ENCODE assay signal across 16 cellular contexts in genomic region chr19:58394821-58395219, GRCh38. TPM values are rescaled to one million over a fixed set of nuclear protein-coding genes. Genes with fewer than 3 reads are reported as not detected.
DNase-seq lines count a peak whose midpoint lies in the region; ATAC-seq, FAIRE-seq and TF ChIP-seq lines count a peak whose summit lies in the region.
"Had no signal": no experiment of that assay in that cellular context is flagged by ENCODE, and none has a peak within 500 bp of the region (broad histone marks: within the 10 kb centered on the region; RNA-seq: fewer than 3 reads in every experiment).

No MANE protein-coding gene starts in this region.

- H3K4me3 ChIP-seq in HEK293 (ENCODE audit: low read depth, low read length) (no peak overlapping the region), GM12878 (no peak overlapping the region), lower lobe of right lung (no peak overlapping the region)
- H3K4me3 ChIP-seq: cardiac muscle cell, HAP-1 had no signal

- H3K36me3 ChIP-seq in HEK293 (ENCODE audit: control insufficient read depth in 2 of 2, insufficient read depth in 1 of 2, low read length in 2 of 2) (peaks cover 47 to 63% of the 10 kb centered on the region in 2 experiments), GM12878 (ENCODE audit: control insufficient read depth in 2 of 2, insufficient read depth in 2 of 2, low read length in 1 of 2) (peaks cover 10 to 26% of the 10 kb centered on the region in 2 experiments), lower lobe of right lung (peaks cover 53% of the 10 kb centered on the region)

- peaks cover 8% of the 10 kb centered on the region for H3K79me2 ChIP-seq in GM12878 (ENCODE audit: control insufficient read depth, insufficient read depth, low read length)

- in situ Hi-C loops in GM12878 (cut with MboI) = no loop called here

- intact Hi-C loops in GM12878 (cut with micrococcal nuclease; ENCODE audit: unreplicated experiment) (no loop called here), lower lobe of right lung (cut with DNase I) (no loop called here)

- H3K9ac ChIP-seq in GM12878 (ENCODE audit: control insufficient read depth, insufficient read depth, low read length) = no peak overlapping the region

- TF ChIP-seq CTCF in 22Rv1 (IDR thresholded peaks at IDR 0.05) = no peak
- TF ChIP-seq CTCF in HEK293 (tag by site-specific recombination; IDR thresholded peaks at IDR 0.05) = no peak
- no peak for TF ChIP-seq CTCF in GM12878 (IDR thresholded peaks at IDR 0.05 in 2 of 3, conservative IDR thresholded peaks at IDR 0.05 in 1 of 3; ENCODE audit: control insufficient read depth in 2 of 3, extremely low read depth in 1 of 3, insufficient read depth in 1 of 3, low read depth in 3 of 3, low read length in 3 of 3)
- no peak for TF ChIP-seq CTCF in lower lobe of right lung (IDR thresholded peaks at IDR 0.05)

- DNase-seq in GM12878 (ENCODE audit: low read depth, low spot score) = no peak
- DNase-seq in lower lobe of right lung = no peak
- DNase-seq in NCI-H146 treated with DMSO at 0.1 percent for 48 hours (lab: John Stamatoyannopoulos, UW; ENCODE audit: unreplicated experiment) = no peak
- DNase-seq in central memory CD4-positive, alpha-beta T cell = no peak
- no peak for DNase-seq in H4 (ENCODE audit: low spot score)
- DNase-seq: DMS153; effector memory CD4-positive, alpha-beta T cell; mesenchymal stem cell; NCI-H1417; NCI-H446 had no signal

- H3K27me3 ChIP-seq in GM12878 (replicated peaks in 1 of 2; ENCODE audit: control insufficient read depth in 2 of 2, insufficient read depth in 2 of 2, low read length in 1 of 2) (no peaks in the 10 kb centered on the region), lower lobe of right lung (ENCODE audit: low read depth) (peaks cover 18% of the 10 kb centered on the region)

- RAD21 ChIA-PET in GM12878 (lab: Charles Lee; ENCODE audit: unreplicated experiment) = no interaction called here

- H3K4me1 ChIP-seq in HEK293 (ENCODE audit: control insufficient read depth, insufficient read depth, low read length) (no peaks in the 10 kb centered on the region), GM12878 (ENCODE audit: control insufficient read depth, insufficient read depth, low read length) (no peaks in the 10 kb centered on the region), lower lobe of right lung (peaks cover 10% of the 10 kb centered on the region)
- H3K4me1 ChIP-seq: HAP-1 had no signal

- POLR2A ChIA-PET in HEK293 (lab: Yijun Ruan, JAX) (interaction anchor here (1.1 to 2.1 kb wide), 4 partner anchors 13 to 126 kb away, joined by 3 to 7 read pairs (median 4); partner anchors contain the start of genes ZNF497 and ZNF584), GM12878 (lab: Charles Lee) (interaction anchor here (0.6 kb wide), 1 partner anchor 9 kb away, joined by 3 read pairs; no protein-coding TSS in a partner anchor)

- no peak for FAIRE-seq in GM12878 (lab: Jason Lieb, UNC)
- FAIRE-seq: frontal cortex had no signal

- H3K27ac ChIP-seq in 22Rv1 (peak overlapping the region; percentile 82), HEK293 (ENCODE audit: extremely low read depth, low read depth, low read length) (no peak overlapping the region), GM12878 (ENCODE audit: control insufficient read depth, insufficient read depth) (no peak overlapping the region), lower lobe of right lung (no peak overlapping the region)
- H3K27ac ChIP-seq: cardiac muscle cell had no signal

- TF ChIP-seq RAD21 in GM12878 (IDR thresholded peaks at IDR 0.05; ENCODE audit: insufficient read depth, low read depth, low read length) = no peak

- no peak; the same call in 1 of the 3 replicates for ATAC-seq in GM12878
- ATAC-seq in lower lobe of right lung = peak; percentile 10 to 25
- ATAC-seq in GM19035 (IDR thresholded peaks at IDR 0.05; ENCODE audit: unreplicated experiment) = no peak

- no peak overlapping the region for H2AFZ ChIP-seq in GM12878 (ENCODE audit: control insufficient read depth, low read depth, low read length)

- CTCF ChIA-PET in HEK293 (lab: Yijun Ruan, JAX) = interaction anchor here (0.5 to 0.6 kb wide), 2 partner anchors 73 to 186 kb away, joined by 3 read pairs; no protein-coding TSS in a partner anchor
- CTCF ChIA-PET in GM12878 (lab: Yijun Ruan, JAX) = no interaction called here

- no peak overlapping the region for H3K4me2 ChIP-seq in GM12878 (ENCODE audit: control insufficient read depth, insufficient read depth)

- BruUV-seq in GM12878 (replicated peaks; lab: Mats Ljungman, UMichigan) = no TSS peak

- no peak for TF ChIP-seq POLR2A in GM12878 (IDR thresholded peaks at IDR 0.05; ENCODE audit: low read depth, low read length)

- WGBS in GM12878 (ENCODE audit: insufficient coverage, insufficient replicate concordance, low lambda C conversion rate, missing lambda C conversion rate) = 32% methylated on average over 3 of the region's 3 CpGs

- SMC1A ChIA-PET in GM12878 (lab: Charles Lee; ENCODE audit: uncharacterized antibody, unreplicated experiment) = no interaction called here

- no peaks in the 10 kb centered on the region for H3K9me3 ChIP-seq in HEK293 (ENCODE audit: control insufficient read depth, insufficient read depth, low read depth, low read length)
- no peaks in the 10 kb centered on the region for H3K9me3 ChIP-seq in GM12878 (replicated peaks; ENCODE audit: control insufficient read depth, insufficient read depth, low read length)
- H3K9me3 ChIP-seq in lower lobe of right lung = no peaks in the 10 kb centered on the region
- H3K9me3 ChIP-seq: HAP-1 had no signal

- H4K20me1 ChIP-seq in GM12878 (ENCODE audit: control insufficient read depth, insufficient read depth) = peaks cover 6% of the 10 kb centered on the region

- TF ChIP-seq EP300 in GM12878 (IDR thresholded peaks at IDR 0.05; ENCODE audit: borderline replicate concordance in 1 of 2, control insufficient read depth in 1 of 2, low read depth in 2 of 2, low read length in 2 of 2) = no peak

RNA-seq across cellular contexts. Expression of gene RNF225, which starts 0.6 kb away (rescaled TPM):
- 0.75 TPM in 1 of 2 replicates, not detected in the other for total RNA-seq in GM12878 (2013; cell fraction: nucleolus; rRNA removed)
- total RNA-seq in GM12878 (2014; rRNA removed) (not detected in 2 replicates), GM12878 (2014; rRNA removed; fragmentation: Illumina TruSeq; extraction: Trizol) (not detected in 2 replicates), GM12878 (2021) (0.27 and 0.28 TPM in 2 replicates), lower lobe of right lung (not detected)
- polyA plus RNA-seq in GM12878 (2011; ENCODE audit: low read depth) = not detected
- polyA plus RNA-seq in GM12878 (2011; rRNA removed) (not detected in 2 replicates), GM12878 (2014; fragmentation: Illumina TruSeq; extraction: Trizol) (not detected in 2 replicates), GM12878 (2014; fragmentation: Nextera tagmentation; extraction: Ambion mirVana) (not detected), GM12878 (2014; rRNA removed) (0.22 and 0.27 TPM in 2 replicates), GM12878 (2016; fragmentation: Nextera tagmentation; extraction: Ambion mirVana) (not detected)
- not detected in 2 replicates for polyA plus RNA-seq in GM12878 (2011; cell fraction: cytosol; rRNA removed)
- 0.38 and 0.39 TPM in 2 replicates for polyA plus RNA-seq in GM12878 (2011; cell fraction: nucleus; rRNA removed)
- not detected in 2 replicates for polyA plus RNA-seq in GM12878 (2012)
- polyA minus RNA-seq in GM12878 (2011; rRNA and poly(A)+ RNA removed) = 0.21 TPM in 1 of 2 replicates, not detected in the other
- polyA minus RNA-seq in GM12878 (2011; cell fraction: cytosol; rRNA and poly(A)+ RNA removed) = not detected in 2 replicates
- 1.7 and 6.7 TPM in 2 replicates for polyA minus RNA-seq in GM12878 (2011; cell fraction: nucleus; rRNA and poly(A)+ RNA removed)
- total RNA-seq in H4 (2014; rRNA removed; shearing (Covaris generic)) = not detected in 2 replicates
- total RNA-seq: frontal cortex had no signal
- polyA plus RNA-seq: cardiac muscle cell had no signal

RNA-seq across cellular contexts. Expression of gene RPS5, which starts 7.8 kb away (rescaled TPM):
- 391 and 397 TPM in 2 replicates for total RNA-seq in GM12878 (2013; cell fraction: nucleolus; rRNA removed)
- total RNA-seq in GM12878 (2014; rRNA removed) (3,412 and 3,652 TPM in 2 replicates), GM12878 (2014; rRNA removed; fragmentation: Illumina TruSeq; extraction: Trizol) (1,272 and 1,313 TPM in 2 replicates), GM12878 (2021) (1,860 and 1,884 TPM in 2 replicates), lower lobe of right lung (770 TPM)
- 1,793 TPM for polyA plus RNA-seq in GM12878 (2011; ENCODE audit: low read depth)
- polyA plus RNA-seq in GM12878 (2011; rRNA removed) (1,293 and 2,957 TPM in 2 replicates), GM12878 (2014; fragmentation: Illumina TruSeq; extraction: Trizol) (511 and 1,491 TPM in 2 replicates), GM12878 (2014; fragmentation: Nextera tagmentation; extraction: Ambion mirVana) (1,000 to 10,000 TPM; 1,983 to 2,378 TPM), GM12878 (2014; rRNA removed) (3,473 and 3,824 TPM in 2 replicates), GM12878 (2016; fragmentation: Nextera tagmentation; extraction: Ambion mirVana) (1,000 to 10,000 TPM; 1,284 to 1,376 TPM)
- 4,127 and 5,427 TPM in 2 replicates for polyA plus RNA-seq in GM12878 (2011; cell fraction: cytosol; rRNA removed)
- 1,885 and 2,356 TPM in 2 replicates for polyA plus RNA-seq in GM12878 (2011; cell fraction: nucleus; rRNA removed)
- 2,437 and 3,174 TPM in 2 replicates for polyA plus RNA-seq in GM12878 (2012)
- polyA minus RNA-seq in GM12878 (2011; rRNA and poly(A)+ RNA removed) = 2,420 and 3,199 TPM in 2 replicates
- polyA minus RNA-seq in GM12878 (2011; cell fraction: cytosol; rRNA and poly(A)+ RNA removed) = 443 and 480 TPM in 2 replicates
- polyA minus RNA-seq in GM12878 (2011; cell fraction: nucleus; rRNA and poly(A)+ RNA removed) = 359 and 419 TPM in 2 replicates
- 3,081 and 3,534 TPM in 2 replicates for total RNA-seq in H4 (2014; rRNA removed; shearing (Covaris generic))

RNA-seq across cellular contexts. Expression of gene ZNF584, which starts 13.6 kb away (rescaled TPM):
- total RNA-seq in GM12878 (2013; cell fraction: nucleolus; rRNA removed) = 26.4 and 31.6 TPM in 2 replicates
- 9.5 and 10.7 TPM in 2 replicates for total RNA-seq in GM12878 (2014; rRNA removed)
- 4.8 and 5.1 TPM in 2 replicates for total RNA-seq in GM12878 (2014; rRNA removed; fragmentation: Illumina TruSeq; extraction: Trizol)
- 9.7 and 10.3 TPM in 2 replicates for total RNA-seq in GM12878 (2021)
- 3.2 TPM for polyA plus RNA-seq in GM12878 (2011; ENCODE audit: low read depth)
- polyA plus RNA-seq in GM12878 (2011; rRNA removed) = 7.6 and 8.4 TPM in 2 replicates
- polyA plus RNA-seq in GM12878 (2011; cell fraction: cytosol; rRNA removed) = 8.7 and 9.6 TPM in 2 replicates
- 7.9 and 8.7 TPM in 2 replicates for polyA plus RNA-seq in GM12878 (2011; cell fraction: nucleus; rRNA removed)
- 3.8 and 5.6 TPM in 2 replicates for polyA plus RNA-seq in GM12878 (2012)
- polyA plus RNA-seq in GM12878 (2014; fragmentation: Illumina TruSeq; extraction: Trizol) = 5.9 and 6.2 TPM in 2 replicates
- 1 to 10 TPM; 2.0 to 2.6 TPM for polyA plus RNA-seq in GM12878 (2014; fragmentation: Nextera tagmentation; extraction: Ambion mirVana)
- 6.3 and 7.3 TPM in 2 replicates for polyA plus RNA-seq in GM12878 (2014; rRNA removed)
- 1 to 10 TPM; 5.9 to 6.9 TPM for polyA plus RNA-seq in GM12878 (2016; fragmentation: Nextera tagmentation; extraction: Ambion mirVana)
- polyA minus RNA-seq in GM12878 (2011; rRNA and poly(A)+ RNA removed) = 11.6 and 13.5 TPM in 2 replicates
- 3.7 and 4.4 TPM in 2 replicates for polyA minus RNA-seq in GM12878 (2011; cell fraction: cytosol; rRNA and poly(A)+ RNA removed)
- 5.0 and 12.0 TPM in 2 replicates for polyA minus RNA-seq in GM12878 (2011; cell fraction: nucleus; rRNA and poly(A)+ RNA removed)
- total RNA-seq in lower lobe of right lung = 10.0 TPM
- 15.6 and 23.6 TPM in 2 replicates for total RNA-seq in H4 (2014; rRNA removed; shearing (Covaris generic))

RNA-seq across cellular contexts. Expression of gene ZNF837, which starts 14.0 kb away (rescaled TPM):
- 0.88 and 1.6 TPM in 2 replicates for total RNA-seq in GM12878 (2013; cell fraction: nucleolus; rRNA removed)
- total RNA-seq in GM12878 (2014; rRNA removed) (2.1 and 2.9 TPM in 2 replicates), GM12878 (2014; rRNA removed; fragmentation: Illumina TruSeq; extraction: Trizol) (0.18 and 0.23 TPM in 2 replicates), GM12878 (2021) (2.1 and 2.6 TPM in 2 replicates), lower lobe of right lung (1.2 TPM)
- polyA plus RNA-seq in GM12878 (2011; ENCODE audit: low read depth) = 0.28 TPM
- polyA plus RNA-seq in GM12878 (2011; rRNA removed) (0.06 and 0.11 TPM in 2 replicates), GM12878 (2014; fragmentation: Illumina TruSeq; extraction: Trizol) (0.07 and 0.11 TPM in 2 replicates), GM12878 (2014; fragmentation: Nextera tagmentation; extraction: Ambion mirVana) (not detected), GM12878 (2014; rRNA removed) (2.4 TPM in 2 replicates), GM12878 (2016; fragmentation: Nextera tagmentation; extraction: Ambion mirVana) (1 to 10 TPM; 1.6 to 2.4 TPM)
- 0.36 and 0.65 TPM in 2 replicates for polyA plus RNA-seq in GM12878 (2011; cell fraction: cytosol; rRNA removed)
- polyA plus RNA-seq in GM12878 (2011; cell fraction: nucleus; rRNA removed) = 0.86 and 0.90 TPM in 2 replicates
- 1.1 and 1.3 TPM in 2 replicates for polyA plus RNA-seq in GM12878 (2012)
- 0.10 TPM in 1 of 2 replicates, not detected in the other for polyA minus RNA-seq in GM12878 (2011; rRNA and poly(A)+ RNA removed)
- not detected in 2 replicates for polyA minus RNA-seq in GM12878 (2011; cell fraction: cytosol; rRNA and poly(A)+ RNA removed)
- 0.24 and 0.29 TPM in 2 replicates for polyA minus RNA-seq in GM12878 (2011; cell fraction: nucleus; rRNA and poly(A)+ RNA removed)
- 1.4 and 1.9 TPM in 2 replicates for total RNA-seq in H4 (2014; rRNA removed; shearing (Covaris generic))

RNA-seq across cellular contexts. Expression of gene ZNF497, which starts 32.3 kb away (rescaled TPM):
- 3.5 and 4.0 TPM in 2 replicates for total RNA-seq in GM12878 (2013; cell fraction: nucleolus; rRNA removed)
- 0.44 and 0.73 TPM in 2 replicates for total RNA-seq in GM12878 (2014; rRNA removed)
- total RNA-seq in GM12878 (2014; rRNA removed; fragmentation: Illumina TruSeq; extraction: Trizol) = 0.09 and 0.18 TPM in 2 replicates
- total RNA-seq in GM12878 (2021) = 0.66 and 0.82 TPM in 2 replicates
- 0.38 TPM for polyA plus RNA-seq in GM12878 (2011; ENCODE audit: low read depth)
- 0.27 and 0.29 TPM in 2 replicates for polyA plus RNA-seq in GM12878 (2011; rRNA removed)
- 0.40 and 0.64 TPM in 2 replicates for polyA plus RNA-seq in GM12878 (2011; cell fraction: cytosol; rRNA removed)
- 1.9 and 2.4 TPM in 2 replicates for polyA plus RNA-seq in GM12878 (2011; cell fraction: nucleus; rRNA removed)
- polyA plus RNA-seq in GM12878 (2012) = 1.1 and 1.7 TPM in 2 replicates
- 0.05 and 0.16 TPM in 2 replicates for polyA plus RNA-seq in GM12878 (2014; fragmentation: Illumina TruSeq; extraction: Trizol)
- under 1 TPM; 0.16 TPM for polyA plus RNA-seq in GM12878 (2014; fragmentation: Nextera tagmentation; extraction: Ambion mirVana)
- polyA plus RNA-seq in GM12878 (2014; rRNA removed) = 0.37 and 0.51 TPM in 2 replicates
- under 1 TPM; 0.28 to 0.68 TPM for polyA plus RNA-seq in GM12878 (2016; fragmentation: Nextera tagmentation; extraction: Ambion mirVana)
- polyA minus RNA-seq in GM12878 (2011; rRNA and poly(A)+ RNA removed) = 0.51 and 1.5 TPM in 2 replicates
- 0.27 and 0.83 TPM in 2 replicates for polyA minus RNA-seq in GM12878 (2011; cell fraction: cytosol; rRNA and poly(A)+ RNA removed)
- 0.73 and 1.6 TPM in 2 replicates for polyA minus RNA-seq in GM12878 (2011; cell fraction: nucleus; rRNA and poly(A)+ RNA removed)
- 2.5 TPM for total RNA-seq in lower lobe of right lung
- 1.6 and 5.1 TPM in 2 replicates for total RNA-seq in H4 (2014; rRNA removed; shearing (Covaris generic))

Comparison
In these comparisons a context has a peak if more than half of its experiments do, and no peak if none do; other contexts are left out.
1. ATAC-seq: peak in lower lobe of right lung (2 of 2); none in GM12878 (single experiment) and GM19035 (single experiment).